Comparison of ENCODE assay signal across 12 cellular contexts in the genomic region with DNA sequence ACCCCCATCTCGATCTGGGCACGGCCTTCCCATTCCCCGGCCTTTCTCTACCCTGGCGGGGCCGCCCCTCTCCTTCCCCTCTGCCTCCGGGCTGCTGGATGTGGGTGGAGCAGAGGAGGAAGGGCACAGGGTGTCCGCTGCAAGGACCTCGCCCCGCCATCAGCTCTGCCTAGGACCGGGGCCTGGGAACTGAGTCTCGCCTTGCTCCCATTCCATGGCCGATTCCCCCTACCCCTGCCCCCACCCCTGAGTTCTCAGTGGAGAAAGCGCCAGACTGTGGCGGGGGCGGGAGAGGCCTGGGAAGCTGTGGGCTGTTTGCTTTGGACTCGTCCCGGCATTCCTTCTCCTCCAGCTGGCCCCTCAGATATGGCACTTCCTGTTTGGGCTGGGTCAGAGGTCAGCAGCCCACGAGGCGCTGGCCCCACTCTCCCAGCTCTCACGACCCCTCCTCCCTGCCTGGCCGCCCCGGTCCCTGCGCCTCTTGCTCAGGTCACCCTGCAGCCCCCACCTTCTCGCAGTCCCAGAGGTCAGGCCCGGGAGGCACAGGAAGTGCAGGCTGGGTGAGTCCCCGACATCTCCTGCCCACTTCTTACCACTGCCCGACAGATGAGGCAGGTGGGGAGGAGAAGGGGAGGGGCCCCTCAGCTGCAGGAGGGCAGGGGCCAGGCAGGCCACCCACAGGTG. TPM values are rescaled to one million over a fixed set of nuclear protein-coding genes. Genes with fewer than 3 reads are reported as not detected.
DNase-seq lines count a peak whose midpoint lies in the region; ATAC-seq and TF ChIP-seq lines count a peak whose summit lies in the region.
"Had no signal": no experiment of that assay in that cellular context is flagged by ENCODE, and none has a peak within 500 bp of the region (broad histone marks: within the 10 kb centered on the region; RNA-seq: fewer than 3 reads in every experiment).

No MANE protein-coding gene starts in this region.

- peak overlapping the region; percentile 40 for H3K4me2 ChIP-seq in osteoblast (ENCODE audit: insufficient read depth, low read length)

- no peaks in the 10 kb centered on the region for H4K20me1 ChIP-seq in osteoblast (ENCODE audit: insufficient read depth, low read length)

- TF ChIP-seq CTCF in osteoblast (IDR thresholded peaks at IDR 0.05; ENCODE audit: extremely low read depth, low read depth, low read length), result no peak

- no peaks in the 10 kb centered on the region for H3K27me3 ChIP-seq in adipocyte (replicated peaks; ENCODE audit: control insufficient read depth, insufficient read depth, low read length)
- no peaks in the 10 kb centered on the region for H3K27me3 ChIP-seq in osteoblast (ENCODE audit: insufficient read depth, low read length)

- H3K9ac ChIP-seq in adipocyte (ENCODE audit: low read length), result no peak overlapping the region

- H3K9me3 ChIP-seq in adipocyte (ENCODE audit: control insufficient read depth, low read length), result no peaks in the 10 kb centered on the region
- H3K9me3 ChIP-seq in osteoblast (ENCODE audit: low read depth, low read length), result no peaks in the 10 kb centered on the region

- ATAC-seq in left cardiac atrium (peak; percentile 70 to 79), GM18519 (IDR thresholded peaks at IDR 0.05; ENCODE audit: low FRiP score, unreplicated experiment) (no peak)

- H3K36me3 ChIP-seq in adipocyte (ENCODE audit: control insufficient read depth, insufficient read depth, low read length, severe bottlenecking) (no peaks in the 10 kb centered on the region), osteoblast (ENCODE audit: insufficient read depth, low read length) (no peaks in the 10 kb centered on the region)

- H3K4me3 ChIP-seq in adipocyte (ENCODE audit: low read length), result no peak overlapping the region
- no peak overlapping the region for H3K4me3 ChIP-seq in osteoblast (ENCODE audit: insufficient read depth, low read length)

- peak; percentile 60 for DNase-seq in AG20443 (ENCODE audit: low spot score)
- peak; percentile 59 for DNase-seq in adipocyte (ENCODE audit: low read depth)
- peak; percentile 78 for DNase-seq in left cardiac atrium
- DNase-seq in osteoblast (ENCODE audit: insufficient read length, low spot score, missing footprints), result peak; percentile 98
- DNase-seq in activated naive CD4-positive, alpha-beta T cell treated with Interleukin-2 at 50 U/mL for 16 hours, result no peak
- DNase-seq in stimulated activated CD4-positive, alpha-beta T cell treated with anti-CD3 and anti-CD28 coated beads, Interleukin-12 subunit alpha, Interleukin-12 subunit beta, amount 100 ng/mL, for 4 hours, result no peak
- DNase-seq in DMS53 treated with DMSO at 0.1 percent for 48 hours (lab: John Stamatoyannopoulos, UW; ENCODE audit: unreplicated experiment), result no peak
- DNase-seq: activated CD4-positive, alpha-beta memory T cell treated with anti-CD3 and anti-CD28 coated beads, Interleukin-2, amount 10 ng/mL, durations not matched to agents 7 days and 5 days; activated naive CD4-positive, alpha-beta T cell treated with anti-CD3 and anti-CD28 coated beads for 36 hours; effector memory CD4-positive, alpha-beta T cell; NCI-H1436 treated with DMSO at 0.1 percent for 48 hours had no signal

- no peak overlapping the region for H2AFZ ChIP-seq in osteoblast (ENCODE audit: low read length)

- no peaks in the 10 kb centered on the region for H3K79me2 ChIP-seq in osteoblast (ENCODE audit: insufficient read depth, low read length)

- intact Hi-C loops in left cardiac atrium (cut with DNase I), result no loop called here

- H3K27ac ChIP-seq in osteoblast (ENCODE audit: low read depth, low read length), result peak overlapping the region; percentile 53

- H3K4me1 ChIP-seq in adipocyte (ENCODE audit: control insufficient read depth, insufficient read depth, low read length) (peaks cover 4% of the 10 kb centered on the region), osteoblast (ENCODE audit: insufficient read depth, low read length) (peaks cover 16% of the 10 kb centered on the region)

RNA-seq across cellular contexts. Expression of a gene that starts 6.4 kb away (rescaled TPM):
- total RNA-seq in left cardiac atrium (100 to 1,000 TPM in 1 of 2 donors, 10 to 100 TPM in 1; 96.0 to 193 TPM), osteoblast (139 and 210 TPM in 2 replicates)
- total RNA-seq: activated CD4-positive, alpha-beta memory T cell treated with anti-CD3 and anti-CD28 coated beads, Interleukin-2, amount 10 ng/mL, durations not matched to agents 7 days and 5 days; activated naive CD4-positive, alpha-beta T cell treated with anti-CD3 and anti-CD28 coated beads for 36 hours had no signal

RNA-seq across cellular contexts. Expression of a gene that starts 18.0 kb away (rescaled TPM):
- 10 to 100 TPM; 15.8 to 22.2 TPM for total RNA-seq in left cardiac atrium
- total RNA-seq in osteoblast, result 8.3 and 14.1 TPM in 2 replicates

RNA-seq across cellular contexts. Expression of a gene that starts 29.1 kb away (rescaled TPM):
- total RNA-seq in left cardiac atrium, result under 1 TPM in 1 of 2 donors, not detected in 1; 0.10 TPM
- under 0.01 TPM in 1 of 2 replicates, not detected in the other for total RNA-seq in osteoblast
- total RNA-seq: activated CD4-positive, alpha-beta memory T cell treated with anti-CD3 and anti-CD28 coated beads, Interleukin-2, amount 10 ng/mL, durations not matched to agents 7 days and 5 days; activated naive CD4-positive, alpha-beta T cell treated with anti-CD3 and anti-CD28 coated beads for 36 hours had no signal

RNA-seq across cellular contexts. Expression of a gene that starts 42.5 kb away (rescaled TPM):
- under 1 TPM in 1 of 2 donors, not detected in 1; 0.39 TPM for total RNA-seq in left cardiac atrium
- 3.3 and 3.5 TPM in 2 replicates for total RNA-seq in osteoblast

Comparison
In these comparisons a context has a peak if more than half of its experiments do, and no peak if none do; other contexts are left out.
1. DNase-seq: peak in AG20443 (single experiment), adipocyte (single experiment), left cardiac atrium (single experiment) and osteoblast (single experiment); none in activated naive CD4-positive, alpha-beta T cell treated with Interleukin-2 at 50 U/mL for 16 hours (single experiment), stimulated activated CD4-positive, alpha-beta T cell treated with anti-CD3 and anti-CD28 coated beads, Interleukin-12 subunit alpha, Interleukin-12 subunit beta, amount 100 ng/mL, for 4 hours (single experiment) and DMS53 treated with DMSO at 0.1 percent for 48 hours (single experiment).